1 cellular context compared by ENCODE assay signal in genomic region chr14:91510171-91511013, GRCh38.
TF ChIP-seq lines count a peak whose summit lies in the region.

Gene PPP4R3A, minus strand, starts transcription at chr14:91510310. Its CDS starts 663 bp downstream, at chr14:91509647.

TF ChIP-seq in HepG2, 621 proteins besides CTCF, POLR2A, EP300 and RAD21 (continued from another document and continues in another):
- TF ChIP-seq JUND (CRISPR knock-in tag; IDR thresholded peaks at IDR 0.05) (0 out of 2 replicates have a peak, but pooled peaks have one; percentile 22), TARDBP (CRISPR knock-in tag; IDR thresholded peaks at IDR 0.05) (peak; percentile 61; the same call in 1 of the 2 replicates), ZSCAN12 (CRISPR knock-in tag; IDR thresholded peaks at IDR 0.05) (0 out of 2 replicates have a peak, but pooled peaks have one; percentile 19), PRMT3 (CRISPR knock-in tag; IDR thresholded peaks at IDR 0.05; ENCODE audit: borderline replicate concordance, low read depth) (peak; percentile 37; the same call in 1 of the 2 replicates), PRDM10 (CRISPR knock-in tag; IDR thresholded peaks at IDR 0.05; ENCODE audit: low read depth) (peak; percentile 59; the same call in 1 of the 2 replicates), KDM1A (CRISPR knock-in tag; IDR thresholded peaks at IDR 0.05) (peak; percentile 30; the same call in 1 of the 2 replicates), ZNF547 (CRISPR knock-in tag; IDR thresholded peaks at IDR 0.05) (peak; percentile 53; the same call in 1 of the 2 replicates), KLF16 (CRISPR knock-in tag; IDR thresholded peaks at IDR 0.05) (peak in 1 of 2 experiments; percentile 83; a peak in 1 of 4 replicates), ZNF383 (CRISPR knock-in tag; IDR thresholded peaks at IDR 0.05; ENCODE audit: borderline replicate concordance) (0 out of 2 replicates have a peak, but pooled peaks have one; percentile 42), POLR2G (IDR thresholded peaks at IDR 0.05; ENCODE audit: low read depth, low read length) (peak; percentile 90), ZKSCAN8 (CRISPR knock-in tag; IDR thresholded peaks at IDR 0.05; ENCODE audit: borderline replicate concordance) (no peak; the same call in 1 of the 2 replicates), TAF1 (CRISPR knock-in tag; IDR thresholded peaks at IDR 0.05) (peak; percentile 98), GATAD2A (CRISPR knock-in tag; IDR thresholded peaks at IDR 0.05) (no peak; the same call in none of the 2 replicates), BRD4 (CRISPR knock-in tag; IDR thresholded peaks at IDR 0.05) (peak; percentile 91; the same call in 1 of the 2 replicates), ZSCAN30 (CRISPR knock-in tag; IDR thresholded peaks at IDR 0.05) (no peak; the same call in 1 of the 2 replicates), KAT2B (IDR thresholded peaks at IDR 0.05; ENCODE audit: borderline replicate concordance, low read depth, low read length) (no peak), NR1H2 (CRISPR knock-in tag; IDR thresholded peaks at IDR 0.05; ENCODE audit: borderline replicate concordance, low read depth) (0 out of 2 replicates have a peak, but pooled peaks have one; percentile 52), ZNF335 (CRISPR knock-in tag; IDR thresholded peaks at IDR 0.05) (no peak; the same call in 1 of the 2 replicates), ATM (IDR thresholded peaks at IDR 0.05; ENCODE audit: borderline replicate concordance) (no peak), ASH2L (IDR thresholded peaks at IDR 0.05; ENCODE audit: insufficient read length, low read depth, low read length) (peak; percentile 92), ARID2 (CRISPR knock-in tag; IDR thresholded peaks at IDR 0.05; ENCODE audit: borderline replicate concordance) (0 out of 2 replicates have a peak, but pooled peaks have one; percentile 82), U2AF2 (IDR thresholded peaks at IDR 0.05; ENCODE audit: low read depth, low read length) (no peak), SIN3B (IDR thresholded peaks at IDR 0.05; ENCODE audit: low read length) (no peak), BHLHE40 (IDR thresholded peaks at IDR 0.05; ENCODE audit: low read length) (peak; percentile 61), ZNF180 (CRISPR knock-in tag; IDR thresholded peaks at IDR 0.05; ENCODE audit: borderline replicate concordance, low read depth) (no peak), ZNF382 (CRISPR knock-in tag; IDR thresholded peaks at IDR 0.05; ENCODE audit: borderline replicate concordance) (no peak), FOXK2 (IDR thresholded peaks at IDR 0.05) (no peak), SRSF1 (optimal IDR thresholded peaks at IDR 0.05; ENCODE audit: low read depth, low read length) (peak; percentile 34), TCF7 (IDR thresholded peaks at IDR 0.05; ENCODE audit: low read depth) (no peak), ZNF207 (IDR thresholded peaks at IDR 0.05; ENCODE audit: borderline replicate concordance) (no peak), SMARCC2 (IDR thresholded peaks at IDR 0.05) (no peak), ARID3A (IDR thresholded peaks at IDR 0.05; ENCODE audit: low read depth, low read length) (no peak; the same call in 1 of the 2 replicates), SP140L (CRISPR knock-in tag; IDR thresholded peaks at IDR 0.05; ENCODE audit: borderline replicate concordance) (no peak), ZNF263 (CRISPR knock-in tag; IDR thresholded peaks at IDR 0.05) (peak; percentile 66), XRCC5 (optimal IDR thresholded peaks at IDR 0.05; ENCODE audit: low read length) (no peak), CCAR2 (optimal IDR thresholded peaks at IDR 0.05; ENCODE audit: low read depth, low read length) (no peak), MED1 (CRISPR knock-in tag; IDR thresholded peaks at IDR 0.05) (peak; percentile 76; the same call in 1 of the 2 replicates), ZNF230 (CRISPR knock-in tag; IDR thresholded peaks at IDR 0.05) (peak; percentile 61; the same call in 1 of the 2 replicates), SUZ12 (IDR thresholded peaks at IDR 0.05; ENCODE audit: low read depth, low read length) (no peak), PHF20 (CRISPR knock-in tag; IDR thresholded peaks at IDR 0.05) (peak; percentile 95), NKX3-1 (CRISPR knock-in tag; IDR thresholded peaks at IDR 0.05) (0 out of 2 replicates have a peak, but pooled peaks have one; percentile 53), ZNF558 (CRISPR knock-in tag; IDR thresholded peaks at IDR 0.05; ENCODE audit: borderline replicate concordance) (peak; percentile 76; the same call in 1 of the 2 replicates), CBFB (CRISPR knock-in tag; IDR thresholded peaks at IDR 0.05) (peak; percentile 87), ZNF768 (CRISPR knock-in tag; IDR thresholded peaks at IDR 0.05) (peak; percentile 12; the same call in 1 of the 2 replicates), AKAP8 (CRISPR knock-in tag; IDR thresholded peaks at IDR 0.05) (peak; percentile 81; the same call in 1 of the 2 replicates), ZNF317 (CRISPR knock-in tag; IDR thresholded peaks at IDR 0.05) (peak; percentile 69; the same call in 1 of the 2 replicates), HOXD1 (CRISPR knock-in tag; IDR thresholded peaks at IDR 0.05) (peak; percentile 35; the same call in 1 of the 2 replicates), MTA3 (CRISPR knock-in tag; IDR thresholded peaks at IDR 0.05) (no peak), KMT2A (CRISPR knock-in tag; IDR thresholded peaks at IDR 0.05) (peak; percentile 81; the same call in 1 of the 2 replicates), RELA (CRISPR knock-in tag; IDR thresholded peaks at IDR 0.05) (peak; percentile 81), HNRNPUL1 (IDR thresholded peaks at IDR 0.05; ENCODE audit: low read depth, low read length) (0 out of 2 replicates have a peak, but pooled peaks have one; percentile 38), ZNF569 (CRISPR knock-in tag; IDR thresholded peaks at IDR 0.05; ENCODE audit: borderline replicate concordance) (peak; percentile 63; the same call in 1 of the 2 replicates), XBP1 (CRISPR knock-in tag; IDR thresholded peaks at IDR 0.05) (no peak), SSRP1 (CRISPR knock-in tag; IDR thresholded peaks at IDR 0.05) (0 out of 2 replicates have a peak, but pooled peaks have one; percentile 24), U2AF1 (optimal IDR thresholded peaks at IDR 0.05; ENCODE audit: low read depth, low read length) (no peak), MAFG (CRISPR knock-in tag; IDR thresholded peaks at IDR 0.05) (no peak)
- TF ChIP-seq, protein P1, sequence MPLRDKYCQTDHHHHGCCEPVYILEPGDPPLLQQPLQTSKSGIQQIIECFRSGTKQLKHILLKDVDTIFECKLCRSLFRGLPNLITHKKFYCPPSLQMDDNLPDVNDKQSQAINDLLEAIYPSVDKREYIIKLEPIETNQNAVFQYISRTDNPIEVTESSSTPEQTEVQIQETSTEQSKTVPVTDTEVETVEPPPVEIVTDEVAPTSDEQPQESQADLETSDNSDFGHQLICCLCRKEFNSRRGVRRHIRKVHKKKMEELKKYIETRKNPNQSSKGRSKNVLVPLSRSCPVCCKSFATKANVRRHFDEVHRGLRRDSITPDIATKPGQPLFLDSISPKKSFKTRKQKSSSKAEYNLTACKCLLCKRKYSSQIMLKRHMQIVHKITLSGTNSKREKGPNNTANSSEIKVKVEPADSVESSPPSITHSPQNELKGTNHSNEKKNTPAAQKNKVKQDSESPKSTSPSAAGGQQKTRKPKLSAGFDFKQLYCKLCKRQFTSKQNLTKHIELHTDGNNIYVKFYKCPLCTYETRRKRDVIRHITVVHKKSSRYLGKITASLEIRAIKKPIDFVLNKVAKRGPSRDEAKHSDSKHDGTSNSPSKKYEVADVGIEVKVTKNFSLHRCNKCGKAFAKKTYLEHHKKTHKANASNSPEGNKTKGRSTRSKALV (CRISPR knock-in tag; IDR thresholded peaks at IDR 0.05), result peak; percentile 76
- TF ChIP-seq, protein P2, sequence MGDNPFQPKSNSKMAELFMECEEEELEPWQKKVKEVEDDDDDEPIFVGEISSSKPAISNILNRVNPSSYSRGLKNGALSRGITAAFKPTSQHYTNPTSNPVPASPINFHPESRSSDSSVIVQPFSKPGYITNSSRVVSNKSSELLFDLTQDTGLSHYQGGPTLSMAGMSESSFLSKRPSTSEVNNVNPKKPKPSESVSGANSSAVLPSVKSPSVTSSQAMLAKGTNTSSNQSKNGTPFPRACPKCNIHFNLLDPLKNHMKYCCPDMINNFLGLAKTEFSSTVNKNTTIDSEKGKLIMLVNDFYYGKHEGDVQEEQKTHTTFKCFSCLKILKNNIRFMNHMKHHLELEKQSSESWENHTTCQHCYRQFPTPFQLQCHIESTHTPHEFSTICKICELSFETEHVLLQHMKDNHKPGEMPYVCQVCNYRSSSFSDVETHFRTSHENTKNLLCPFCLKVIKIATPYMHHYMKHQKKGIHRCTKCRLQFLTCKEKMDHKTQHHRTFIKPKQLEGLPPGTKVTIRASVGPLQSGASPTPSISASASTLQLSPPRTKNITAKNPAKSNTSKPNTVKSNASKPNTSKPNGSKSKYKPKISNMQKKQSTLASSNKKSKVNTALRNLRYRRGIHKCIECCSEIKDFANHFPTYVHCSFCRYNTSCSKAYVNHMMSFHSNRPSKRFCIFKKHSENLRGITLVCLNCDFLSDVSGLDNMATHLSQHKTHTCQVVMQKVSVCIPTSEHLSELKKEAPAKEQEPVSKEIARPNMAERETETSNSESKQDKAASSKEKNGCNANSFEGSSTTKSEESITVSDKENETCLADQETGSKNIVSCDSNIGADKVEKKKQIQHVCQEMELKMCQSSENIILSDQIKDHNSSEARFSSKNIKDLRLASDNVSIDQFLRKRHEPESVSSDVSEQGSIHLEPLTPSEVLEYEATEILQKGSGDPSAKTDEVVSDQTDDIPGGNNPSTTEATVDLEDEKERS (CRISPR knock-in tag; IDR thresholded peaks at IDR 0.05), result peak; percentile 84; the same call in 1 of the 2 replicates
- TF ChIP-seq, protein P3, sequence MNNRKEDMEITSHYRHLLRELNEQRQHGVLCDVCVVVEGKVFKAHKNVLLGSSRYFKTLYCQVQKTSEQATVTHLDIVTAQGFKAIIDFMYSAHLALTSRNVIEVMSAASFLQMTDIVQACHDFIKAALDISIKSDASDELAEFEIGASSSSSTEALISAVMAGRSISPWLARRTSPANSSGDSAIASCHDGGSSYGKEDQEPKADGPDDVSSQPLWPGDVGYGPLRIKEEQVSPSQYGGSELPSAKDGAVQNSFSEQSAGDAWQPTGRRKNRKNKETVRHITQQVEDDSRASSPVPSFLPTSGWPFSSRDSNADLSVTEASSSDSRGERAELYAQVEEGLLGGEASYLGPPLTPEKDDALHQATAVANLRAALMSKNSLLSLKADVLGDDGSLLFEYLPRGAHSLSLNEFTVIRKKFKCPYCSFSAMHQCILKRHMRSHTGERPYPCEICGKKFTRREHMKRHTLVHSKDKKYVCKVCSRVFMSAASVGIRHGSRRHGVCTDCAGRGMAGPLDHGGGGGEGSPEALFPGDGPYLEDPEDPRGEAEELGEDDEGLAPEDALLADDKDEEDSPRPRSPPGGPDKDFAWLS (CRISPR knock-in tag; IDR thresholded peaks at IDR 0.05; ENCODE audit: borderline replicate concordance), result 0 out of 2 replicates have a peak, but pooled peaks have one; percentile 20
- TF ChIP-seq, protein P4, sequence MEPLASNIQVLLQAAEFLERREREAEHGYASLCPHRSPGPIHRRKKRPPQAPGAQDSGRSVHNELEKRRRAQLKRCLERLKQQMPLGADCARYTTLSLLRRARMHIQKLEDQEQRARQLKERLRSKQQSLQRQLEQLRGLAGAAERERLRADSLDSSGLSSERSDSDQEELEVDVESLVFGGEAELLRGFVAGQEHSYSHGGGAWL (CRISPR knock-in tag; IDR thresholded peaks at IDR 0.05), result peak; percentile 96
- TF ChIP-seq, protein P5, sequence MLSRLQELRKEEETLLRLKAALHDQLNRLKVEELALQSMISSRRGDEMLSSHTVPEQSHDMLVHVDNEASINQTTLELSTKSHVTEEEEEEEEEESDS (CRISPR knock-in tag; IDR thresholded peaks at IDR 0.05; ENCODE audit: borderline replicate concordance), result 0 out of 2 replicates have a peak, but pooled peaks have one; percentile 47
